In the genomic region with DNA sequence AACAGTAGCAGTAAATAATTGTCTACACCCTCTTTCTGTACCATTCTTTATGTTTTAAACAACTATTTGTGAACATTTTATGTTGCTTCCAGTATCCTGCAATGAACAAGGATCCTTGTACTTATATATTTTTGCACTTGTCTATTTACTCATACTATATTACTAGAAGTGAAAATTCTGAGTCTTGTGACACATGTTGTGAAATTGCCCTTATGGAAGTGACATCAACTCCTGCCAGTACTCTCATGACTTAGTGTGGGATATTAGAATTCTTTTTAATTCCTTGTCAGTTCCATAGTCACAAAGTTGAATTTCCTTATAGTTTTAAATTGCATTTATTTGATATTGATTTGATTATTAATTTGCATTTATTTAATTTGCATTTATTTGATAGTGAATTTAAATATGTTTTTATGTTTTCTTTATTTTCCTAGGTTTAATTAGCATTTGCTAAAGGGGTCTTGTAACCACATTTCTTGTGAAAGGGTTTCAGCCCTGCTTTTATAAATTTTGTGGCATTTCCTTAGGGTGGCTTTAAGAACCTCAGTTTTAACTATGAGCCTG, we compare ENCODE assay signal across 25 cellular contexts. TPM values are rescaled to one million over a fixed set of nuclear protein-coding genes. Genes with fewer than 3 reads are reported as not detected.
A peak's percentile ranks its signal among the peaks of the same experiment; 100 is the strongest.
DNase-seq lines count a peak whose midpoint lies in the region; ATAC-seq and TF ChIP-seq lines count a peak whose summit lies in the region.
"Had no signal": no experiment of that assay in that cellular context is flagged by ENCODE, and none has a peak within 500 bp of the region (broad histone marks: within the 10 kb centered on the region; RNA-seq: fewer than 3 reads in every experiment).

No MANE protein-coding gene starts in this region.

- no peaks in the 10 kb centered on the region for H3K4me1 ChIP-seq in Peyer's patch

- H3K4me3 Mint-ChIP-seq in activated T-helper 17 cell treated with anti-CD3 and anti-CD28 coated beads, Interleukin-2, amount 50 U/mL, for 72 hours, result no peak overlapping the region
- no peak overlapping the region for H3K4me3 Mint-ChIP-seq in natural killer cell
- no peak overlapping the region for H3K4me3 Mint-ChIP-seq in activated T-helper 1 cell treated with anti-CD3 and anti-CD28 coated beads, Interleukin-12 subunit alpha, Interleukin-12 subunit beta, Interleukin-2, Interleukin-4 antibody, amounts not matched to agents 30 ng/mL and 10 ng/mL and 1 ng/mL, durations not matched to agents 14 hours and 24 hours and 36 hours
- H3K4me3 Mint-ChIP-seq: activated CD4-positive, alpha-beta memory T cell treated with anti-CD3 and anti-CD28 coated beads, Interleukin-2, amount 10 ng/mL, durations not matched to agents 7 days and 5 days; B cell; endodermal cell; memory B cell had no signal

- peak overlapping the region; percentile 60 for H3K27ac Mint-ChIP-seq in activated T-helper 17 cell treated with anti-CD3 and anti-CD28 coated beads, Interleukin-2, amount 50 U/mL, for 72 hours
- peak overlapping the region; percentile 74 to 75 for H3K27ac Mint-ChIP-seq in natural killer cell
- no peak overlapping the region for H3K27ac Mint-ChIP-seq in activated T-helper 1 cell treated with anti-CD3 and anti-CD28 coated beads, Interleukin-12 subunit alpha, Interleukin-12 subunit beta, Interleukin-2, Interleukin-4 antibody, amounts not matched to agents 30 ng/mL and 10 ng/mL and 1 ng/mL, durations not matched to agents 14 hours and 24 hours and 36 hours
- H3K27ac Mint-ChIP-seq: activated CD4-positive, alpha-beta memory T cell treated with anti-CD3 and anti-CD28 coated beads, Interleukin-2, amount 10 ng/mL, durations not matched to agents 7 days and 5 days; B cell; endodermal cell; memory B cell; progenitor cell of endocrine pancreas had no signal

- H3K4me1 Mint-ChIP-seq in activated T-helper 17 cell treated with anti-CD3 and anti-CD28 coated beads, Interleukin-2, amount 50 U/mL, for 72 hours, result peaks cover 28% of the 10 kb centered on the region
- H3K4me1 Mint-ChIP-seq in natural killer cell, result peaks cover 37 to 39% of the 10 kb centered on the region in 2 donors
- H3K4me1 Mint-ChIP-seq in activated T-helper 1 cell treated with anti-CD3 and anti-CD28 coated beads, Interleukin-12 subunit alpha, Interleukin-12 subunit beta, Interleukin-2, Interleukin-4 antibody, amounts not matched to agents 30 ng/mL and 10 ng/mL and 1 ng/mL, durations not matched to agents 14 hours and 24 hours and 36 hours (ENCODE audit: low read depth), result peaks cover 40% of the 10 kb centered on the region

- H3K9me3 Mint-ChIP-seq in activated T-helper 17 cell treated with anti-CD3 and anti-CD28 coated beads, Interleukin-2, amount 50 U/mL, for 72 hours, result no peaks in the 10 kb centered on the region
- H3K9me3 Mint-ChIP-seq in natural killer cell, result no peaks in the 10 kb centered on the region
- H3K9me3 Mint-ChIP-seq in activated T-helper 1 cell treated with anti-CD3 and anti-CD28 coated beads, Interleukin-12 subunit alpha, Interleukin-12 subunit beta, Interleukin-2, Interleukin-4 antibody, amounts not matched to agents 30 ng/mL and 10 ng/mL and 1 ng/mL, durations not matched to agents 14 hours and 24 hours and 36 hours, result no peaks in the 10 kb centered on the region
- H3K9me3 Mint-ChIP-seq: activated CD4-positive, alpha-beta memory T cell treated with anti-CD3 and anti-CD28 coated beads, Interleukin-2, amount 10 ng/mL, durations not matched to agents 7 days and 5 days; endodermal cell; memory B cell; naive thymus-derived CD8-positive, alpha-beta T cell had no signal

- H3K27me3 ChIP-seq in Peyer's patch, result no peaks in the 10 kb centered on the region

- H3K36me3 Mint-ChIP-seq in activated T-helper 17 cell treated with anti-CD3 and anti-CD28 coated beads, Interleukin-2, amount 50 U/mL, for 72 hours (ENCODE audit: low read depth), result peaks cover 6% of the 10 kb centered on the region
- H3K36me3 Mint-ChIP-seq in natural killer cell, result no peaks in the 10 kb centered on the region
- H3K36me3 Mint-ChIP-seq in activated T-helper 1 cell treated with anti-CD3 and anti-CD28 coated beads, Interleukin-12 subunit alpha, Interleukin-12 subunit beta, Interleukin-2, Interleukin-4 antibody, amounts not matched to agents 30 ng/mL and 10 ng/mL and 1 ng/mL, durations not matched to agents 14 hours and 24 hours and 36 hours (ENCODE audit: low read depth), result peaks cover 20% of the 10 kb centered on the region

- TF ChIP-seq POLR2A in Peyer's patch (IDR thresholded peaks at IDR 0.05), result no peak

- TF ChIP-seq CTCF in natural killer cell (IDR thresholded peaks at IDR 0.05), result no peak
- TF ChIP-seq CTCF in Peyer's patch (IDR thresholded peaks at IDR 0.05), result no peak

- no peaks in the 10 kb centered on the region for H3K36me3 ChIP-seq in Peyer's patch
- H3K36me3 ChIP-seq: thoracic aorta had no signal

- H3K27ac ChIP-seq in Peyer's patch, result no peak overlapping the region
- H3K27ac ChIP-seq: 22Rv1, KMS-11, RWPE1, thoracic aorta had no signal

- no peaks in the 10 kb centered on the region for H3K9me3 ChIP-seq in Peyer's patch
- H3K9me3 ChIP-seq: thoracic aorta had no signal

- H3K4me3 ChIP-seq in Peyer's patch, result no peak overlapping the region
- H3K4me3 ChIP-seq: thoracic aorta had no signal

- H3K27me3 Mint-ChIP-seq in activated T-helper 17 cell treated with anti-CD3 and anti-CD28 coated beads, Interleukin-2, amount 50 U/mL, for 72 hours, result no peaks in the 10 kb centered on the region
- no peaks in the 10 kb centered on the region for H3K27me3 Mint-ChIP-seq in natural killer cell (ENCODE audit: low read depth in 2 of 2)
- H3K27me3 Mint-ChIP-seq in activated T-helper 1 cell treated with anti-CD3 and anti-CD28 coated beads, Interleukin-12 subunit alpha, Interleukin-12 subunit beta, Interleukin-2, Interleukin-4 antibody, amounts not matched to agents 30 ng/mL and 10 ng/mL and 1 ng/mL, durations not matched to agents 14 hours and 24 hours and 36 hours (ENCODE audit: insufficient read depth), result no peaks in the 10 kb centered on the region
- H3K27me3 Mint-ChIP-seq: activated CD4-positive, alpha-beta memory T cell treated with anti-CD3 and anti-CD28 coated beads, Interleukin-2, amount 10 ng/mL, durations not matched to agents 7 days and 5 days; B cell; memory B cell; naive thymus-derived CD8-positive, alpha-beta T cell; progenitor cell of endocrine pancreas had no signal

- peak; percentile 24 to 32 for ATAC-seq in activated CD4-positive, CD25-positive, alpha-beta regulatory T cell treated with anti-CD3 and anti-CD28 coated beads, Interleukin-2, amount 50 U/mL, for 24 hours
- peak; percentile 79 for ATAC-seq in activated T-helper 17 cell treated with anti-CD3 and anti-CD28 coated beads, Interleukin-2, amount 50 U/mL, for 72 hours (replicated peaks)
- peak in 2 of 3 donors; percentile 28 to 51 for ATAC-seq in natural killer cell
- ATAC-seq: naive thymus-derived CD8-positive, alpha-beta T cell had no signal

- DNase-seq in activated CD4-positive, CD25-positive, alpha-beta regulatory T cell (lab: John Stamatoyannopoulos, UW), result no peak
- peak; percentile 71 for DNase-seq in MV-4-11 (lab: John Stamatoyannopoulos, UW)
- DNase-seq in natural killer cell, result no peak
- DNase-seq in Peyer's patch, result no peak
- DNase-seq in HK-2 (ENCODE audit: unreplicated experiment), result no peak
- DNase-seq in activated T-helper 1 cell treated with anti-CD3 and anti-CD28 coated beads, Interleukin-12 subunit alpha, Interleukin-12 subunit beta, Interleukin-2, Interleukin-4 antibody, amounts not matched to agents 30 ng/mL and 10 ng/mL and 1 ng/mL, durations not matched to agents 14 hours and 24 hours and 36 hours (ENCODE audit: low spot score), result no peak
- DNase-seq: activated CD4-positive, alpha-beta memory T cell treated with anti-CD3 and anti-CD28 coated beads, Interleukin-2, amount 10 ng/mL, durations not matched to agents 7 days and 5 days; activated effector memory CD4-positive, alpha-beta T cell treated with Interleukin-2 at 50 U/mL for 16 hours; aorta; endodermal cell; GDM1; hypothalamus; kidney; naive thymus-derived CD8-positive, alpha-beta T cell; NCI-H1417 treated with DMSO at 0.1 percent for 48 hours; NCI-H82 had no signal

- intact Hi-C loops in natural killer cell (cut with micrococcal nuclease), result no loop called here
- intact Hi-C loops in activated T-helper 1 cell treated with anti-CD3 and anti-CD28 coated beads, Interleukin-12 subunit alpha, Interleukin-12 subunit beta, Interleukin-2, Interleukin-4 antibody, amounts not matched to agents 30 ng/mL and 10 ng/mL and 1 ng/mL, durations not matched to agents 14 hours and 24 hours and 36 hours (cut with micrococcal nuclease), result no loop called here

RNA-seq across cellular contexts. Expression of a gene that starts 27.7 kb away (rescaled TPM):
- total RNA-seq in activated T-helper 17 cell treated with anti-CD3 and anti-CD28 coated beads, Interleukin-2, amount 50 U/mL, for 72 hours, result 10 to 100 TPM; 32.4 to 57.2 TPM
- total RNA-seq in natural killer cell, result 100 to 1,000 TPM; 359 to 395 (median 372) TPM
- 10 to 100 TPM; 12.0 to 34.7 (median 25.3) TPM for total RNA-seq in Peyer's patch
- total RNA-seq in activated T-helper 1 cell treated with anti-CD3 and anti-CD28 coated beads, Interleukin-12 subunit alpha, Interleukin-12 subunit beta, Interleukin-2, Interleukin-4 antibody, amounts not matched to agents 30 ng/mL and 10 ng/mL and 1 ng/mL, durations not matched to agents 14 hours and 24 hours and 36 hours, result 22.9 and 23.0 TPM in 2 replicates

Comparison
In these comparisons a context has a peak if more than half of its experiments do, and no peak if none do; other contexts are left out.
1. ATAC-seq: peak in every context shown above with its lines; median percentile 79 in activated T-helper 17 cell treated with anti-CD3 and anti-CD28 coated beads, Interleukin-2, amount 50 U/mL, for 72 hours; 40 in natural killer cell; 28 in activated CD4-positive, CD25-positive, alpha-beta regulatory T cell treated with anti-CD3 and anti-CD28 coated beads, Interleukin-2, amount 50 U/mL, for 24 hours.
2. RNA of a gene that starts 27.7 kb away (total RNA-seq): 359 to 395 TPM in natural killer cell; 32.4 to 57.2 TPM in activated T-helper 17 cell treated with anti-CD3 and anti-CD28 coated beads, Interleukin-2, amount 50 U/mL, for 72 hours, 12.0 to 34.7 TPM in Peyer's patch and 22.9 to 23.0 TPM in activated T-helper 1 cell treated with anti-CD3 and anti-CD28 coated beads, Interleukin-12 subunit alpha, Interleukin-12 subunit beta, Interleukin-2, Interleukin-4 antibody, amounts not matched to agents 30 ng/mL and 10 ng/mL and 1 ng/mL, durations not matched to agents 14 hours and 24 hours and 36 hours; every median in the first group is over 4 times any median in the second.